ENCODE assay signal across 17 cellular contexts in genomic region chr11:8730697-8731020, GRCh38. TPM values are rescaled to one million over a fixed set of nuclear protein-coding genes. Genes with fewer than 3 reads are reported as not detected.
DNase-seq lines count a peak whose midpoint lies in the region; ATAC-seq and TF ChIP-seq lines count a peak whose summit lies in the region.
"Had no signal": no experiment of that assay in that cellular context is flagged by ENCODE, and none has a peak within 500 bp of the region (broad histone marks: within the 10 kb centered on the region; RNA-seq: fewer than 3 reads in every experiment).

No MANE protein-coding gene starts in this region.

- H3K27ac ChIP-seq in right cardiac atrium (ENCODE audit: low read length) (peak overlapping the region; percentile 6), heart right ventricle (peak overlapping the region in 4 of 10 donors; percentile 2 to 80 (median 14)), gastroesophageal sphincter (peak overlapping the region; percentile 86 to 96 (median 90)), smooth muscle cell (ENCODE audit: low read depth) (peak overlapping the region; percentile 12), vagina (peak overlapping the region; percentile 1), substantia nigra (ENCODE audit: low read depth, low read length, poor library complexity, severe bottlenecking) (no peak overlapping the region)

- peaks cover 98% of the 10 kb centered on the region for H4K20me1 ChIP-seq in smooth muscle cell (ENCODE audit: low read depth)

- TF ChIP-seq POLR2A in gastroesophageal sphincter (IDR thresholded peaks at IDR 0.05) (no peak), vagina (IDR thresholded peaks at IDR 0.05) (no peak)

- no peak for TF ChIP-seq EP300 in gastroesophageal sphincter (IDR thresholded peaks at IDR 0.05)

- 93% methylated on average over 23 of the region's 23 CpGs for WGBS in right cardiac atrium
- 94% methylated on average over 23 of the region's 23 CpGs for WGBS in heart right ventricle, 2 donors
- WGBS in gastroesophageal sphincter (ENCODE audit: low coverage in 1 of 2), 2 donors: no CpG with 5 or more reads among the region's 23 CpGs
- 96% methylated on average over 23 of the region's 23 CpGs for WGBS in smooth muscle cell (ENCODE audit: low lambda C conversion rate)

- no peaks in the 10 kb centered on the region for H3K9me3 ChIP-seq in right cardiac atrium (ENCODE audit: control insufficient read depth, low read length)
- H3K9me3 ChIP-seq in heart right ventricle: no peaks in the 10 kb centered on the region
- H3K9me3 ChIP-seq in gastroesophageal sphincter: no peaks in the 10 kb centered on the region
- H3K9me3 ChIP-seq in smooth muscle cell (replicated peaks; ENCODE audit: low read depth): no peaks in the 10 kb centered on the region
- H3K9me3 ChIP-seq in vagina: no peaks in the 10 kb centered on the region

- TF ChIP-seq CTCF in heart right ventricle (IDR thresholded peaks at IDR 0.05) (no peak), gastroesophageal sphincter (IDR thresholded peaks at IDR 0.05) (no peak), smooth muscle cell (IDR thresholded peaks at IDR 0.05; ENCODE audit: borderline replicate concordance, insufficient read depth, poor library complexity, severe bottlenecking) (no peak), vagina (IDR thresholded peaks at IDR 0.05) (no peak)

- intact Hi-C loops in right cardiac atrium (cut with DNase I): no loop called here
- intact Hi-C loops in heart right ventricle (cut with DNase I): loop anchor here in 1 of 10 donors (5.0 kb wide), 1 partner anchor 82 kb away; a partner anchor contains a TSS
- intact Hi-C loops in vagina (cut with DNase I): no loop called here

- no peak overlapping the region for H3K4me3 ChIP-seq in right cardiac atrium (ENCODE audit: low read length)
- no peak overlapping the region for H3K4me3 ChIP-seq in heart right ventricle
- H3K4me3 ChIP-seq in gastroesophageal sphincter: no peak overlapping the region
- H3K4me3 ChIP-seq in smooth muscle cell: no peak overlapping the region
- no peak overlapping the region for H3K4me3 ChIP-seq in vagina
- H3K4me3 ChIP-seq: GM23338 had no signal

- H3K79me2 ChIP-seq in smooth muscle cell (ENCODE audit: low read depth): peaks cover 59% of the 10 kb centered on the region

- no peak overlapping the region for H3K4me2 ChIP-seq in smooth muscle cell
- H3K4me2 ChIP-seq: GM23338 had no signal

- peaks cover 6% of the 10 kb centered on the region for H3F3A ChIP-seq in smooth muscle cell (ENCODE audit: low read depth)

- no peaks in the 10 kb centered on the region for H3K27me3 ChIP-seq in right cardiac atrium (ENCODE audit: control insufficient read depth, insufficient read depth)
- no peaks in the 10 kb centered on the region for H3K27me3 ChIP-seq in heart right ventricle
- no peaks in the 10 kb centered on the region for H3K27me3 ChIP-seq in gastroesophageal sphincter
- H3K27me3 ChIP-seq in smooth muscle cell (ENCODE audit: low read depth): no peaks in the 10 kb centered on the region
- no peaks in the 10 kb centered on the region for H3K27me3 ChIP-seq in vagina

- H2AFZ ChIP-seq in smooth muscle cell (ENCODE audit: low read depth): no peak overlapping the region
- H2AFZ ChIP-seq: GM23338 had no signal

- ATAC-seq in right cardiac atrium: no peak
- ATAC-seq in heart right ventricle: no peak
- no peak for ATAC-seq in gastroesophageal sphincter
- ATAC-seq in activated CD4-positive, CD25-positive, alpha-beta regulatory T cell treated with anti-CD3 and anti-CD28 coated beads, Interleukin-2, amount 50 U/mL, for 24 hours: no peak
- no peak for ATAC-seq in GM21390 (IDR thresholded peaks at IDR 0.05; ENCODE audit: unreplicated experiment)
- ATAC-seq: CD8-positive, alpha-beta T cell; HCT116 had no signal

- DNase-seq in right cardiac atrium: peak in 1 of 3 donors; percentile 57
- DNase-seq in heart right ventricle: no peak
- no peak for DNase-seq in smooth muscle cell (lab: John Stamatoyannopoulos, UW; ENCODE audit: unreplicated experiment)
- DNase-seq in vagina (ENCODE audit: extremely low spot score in 2 of 2): no peak
- no peak for DNase-seq in substantia nigra (lab: John Stamatoyannopoulos, UW)
- DNase-seq: CD8-positive, alpha-beta T cell; NCI-H1092 treated with DMSO at 0.1 percent for 48 hours; NCI-H146; NCI-H2081; NCI-H82; OCI-M1; SHP77 had no signal

- H3K4me1 ChIP-seq in right cardiac atrium (ENCODE audit: control insufficient read depth, insufficient read depth, low read length) (peaks cover 30% of the 10 kb centered on the region), heart right ventricle (peaks cover 19 to 80% (median 55%) of the 10 kb centered on the region in 9 donors), gastroesophageal sphincter (peaks cover 16 to 99% (median 37%) of the 10 kb centered on the region in 3 donors), smooth muscle cell (ENCODE audit: low read depth) (peaks cover 16% of the 10 kb centered on the region), vagina (peaks cover 46% of the 10 kb centered on the region)

- H3K36me3 ChIP-seq in heart right ventricle: peaks cover 0 to 39% (median 5%) of the 10 kb centered on the region in 9 donors
- H3K36me3 ChIP-seq in gastroesophageal sphincter: peaks cover 0 to 27% of the 10 kb centered on the region in 2 donors
- peaks cover 3% of the 10 kb centered on the region for H3K36me3 ChIP-seq in smooth muscle cell (ENCODE audit: low read depth)
- peaks cover 0 to 16% of the 10 kb centered on the region in 2 donors for H3K36me3 ChIP-seq in vagina

- no peak overlapping the region for H3K9ac ChIP-seq in smooth muscle cell (ENCODE audit: low read depth)

RNA-seq across cellular contexts. Expression of gene RPL27A, which starts 48.1 kb away (rescaled TPM):
- total RNA-seq in right cardiac atrium (100 to 1,000 TPM; 519 to 805 (median 620) TPM), heart right ventricle (100 to 1,000 TPM; 317 to 560 (median 381) TPM), gastroesophageal sphincter (1,000 to 10,000 TPM in 1 of 4 donors, 100 to 1,000 TPM in 3; 706 to 1,423 (median 903) TPM), smooth muscle cell (731 and 1,140 TPM in 2 replicates), vagina (1,279 TPM)
- polyA plus RNA-seq in right cardiac atrium (1,811 TPM), heart right ventricle (1,000 to 10,000 TPM; 1,911 to 2,131 TPM), smooth muscle cell (817 and 878 TPM in 2 replicates)

RNA-seq across cellular contexts. Expression of gene TRIM66, which starts 48.2 kb away (rescaled TPM):
- 1 to 10 TPM; 2.0 to 3.6 (median 2.9) TPM for total RNA-seq in right cardiac atrium
- polyA plus RNA-seq in right cardiac atrium: 1.6 TPM
- 1 to 10 TPM; 1.8 to 7.4 (median 2.8) TPM for total RNA-seq in heart right ventricle
- 1 to 10 TPM in 1 of 2 donors, under 1 TPM in 1; 0.33 to 3.2 TPM for polyA plus RNA-seq in heart right ventricle
- total RNA-seq in gastroesophageal sphincter: 10 to 100 TPM in 1 of 4 donors, 1 to 10 TPM in 3; 1.4 to 12.9 (median 3.1) TPM
- total RNA-seq in smooth muscle cell: 5.8 and 7.1 TPM in 2 replicates
- polyA plus RNA-seq in smooth muscle cell: 0.24 and 0.93 TPM in 2 replicates
- 12.8 TPM for total RNA-seq in vagina
